Comparison of ENCODE assay signal across 24 cellular contexts in the genomic region with DNA sequence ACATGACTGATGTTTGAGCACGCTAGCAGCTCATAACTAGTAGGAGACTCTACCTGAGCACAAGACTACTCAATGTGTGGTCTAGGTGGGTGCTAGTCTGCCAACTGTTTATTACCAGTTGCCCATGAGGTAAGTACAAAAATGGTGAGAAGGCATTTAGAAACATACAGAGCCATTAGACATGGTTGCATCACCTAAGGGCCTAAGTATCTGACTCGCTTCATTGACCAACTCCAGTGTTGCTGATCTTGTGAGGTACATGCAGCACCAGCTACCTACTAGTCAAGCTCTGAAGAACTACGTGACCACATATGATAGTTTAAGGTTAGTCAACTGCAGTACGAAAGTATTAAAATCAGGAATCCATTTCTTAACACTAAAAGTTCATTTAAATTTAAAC. TPM values are rescaled to one million over a fixed set of nuclear protein-coding genes. Genes with fewer than 3 reads are reported as not detected.
A peak's percentile ranks its signal among the peaks of the same experiment; 100 is the strongest.
DNase-seq lines count a peak whose midpoint lies in the region; ATAC-seq and TF ChIP-seq lines count a peak whose summit lies in the region.
"Had no signal": no experiment of that assay in that cellular context is flagged by ENCODE, and none has a peak within 500 bp of the region (broad histone marks: within the 10 kb centered on the region; RNA-seq: fewer than 3 reads in every experiment).

No MANE protein-coding gene starts in this region.

- H3K4me1 Mint-ChIP-seq in Caco-2 (ENCODE audit: low read depth, unreplicated experiment), result peaks cover 35% of the 10 kb centered on the region
- H3K4me1 Mint-ChIP-seq in chondrocyte (ENCODE audit: low read depth), result peaks cover 70% of the 10 kb centered on the region
- H3K4me1 Mint-ChIP-seq: activated naive CD4-positive, alpha-beta T cell treated with anti-CD3 and anti-CD28 coated beads, Interleukin-2, amount 10 ng/mL, durations not matched to agents 7 days and 5 days; memory B cell; naive B cell had no signal

- peak overlapping the region; percentile 42 for H3K27ac Mint-ChIP-seq in Caco-2 (ENCODE audit: unreplicated experiment)
- peak overlapping the region; percentile 70 for H3K27ac Mint-ChIP-seq in chondrocyte (ENCODE audit: unreplicated experiment)
- H3K27ac Mint-ChIP-seq: activated naive CD4-positive, alpha-beta T cell treated with anti-CD3 and anti-CD28 coated beads, Interleukin-2, amount 10 ng/mL, durations not matched to agents 7 days and 5 days; activated T-cell treated with anti-CD3 and anti-CD28 coated beads, Interleukin-2, amount 50 U/mL, for 72 hours; memory B cell; naive B cell had no signal

- H3K9me3 Mint-ChIP-seq in Caco-2 (ENCODE audit: unreplicated experiment) (no peaks in the 10 kb centered on the region), chondrocyte (ENCODE audit: low read depth) (no peaks in the 10 kb centered on the region)
- H3K9me3 Mint-ChIP-seq: activated naive CD4-positive, alpha-beta T cell treated with anti-CD3 and anti-CD28 coated beads, Interleukin-2, amount 10 ng/mL, durations not matched to agents 7 days and 5 days; activated T-cell treated with anti-CD3 and anti-CD28 coated beads, Interleukin-2, amount 50 U/mL, for 72 hours; memory B cell had no signal

- H3K27me3 ChIP-seq in Caco-2 (replicated peaks; ENCODE audit: control insufficient read depth, insufficient read depth, low read length), result no peaks in the 10 kb centered on the region
- no peaks in the 10 kb centered on the region for H3K27me3 ChIP-seq in vagina
- H3K27me3 ChIP-seq: BLaER1, spleen, tibial nerve had no signal

- POLR2A ChIA-PET in Caco-2 (lab: Charles Lee), result no interaction called here

- H3K36me3 Mint-ChIP-seq in Caco-2 (ENCODE audit: insufficient read depth, unreplicated experiment) (peaks cover 20% of the 10 kb centered on the region), chondrocyte (ENCODE audit: low read depth) (no peaks in the 10 kb centered on the region)
- H3K36me3 Mint-ChIP-seq: activated naive CD4-positive, alpha-beta T cell treated with anti-CD3 and anti-CD28 coated beads, Interleukin-2, amount 10 ng/mL, durations not matched to agents 7 days and 5 days; memory B cell; naive B cell had no signal

- H3K4me1 ChIP-seq in Caco-2 (peaks cover 80% of the 10 kb centered on the region), vagina (peaks cover 37% of the 10 kb centered on the region)
- H3K4me1 ChIP-seq: BLaER1 had no signal

- no peak overlapping the region for H3K4me3 Mint-ChIP-seq in Caco-2 (ENCODE audit: unreplicated experiment)
- no peak overlapping the region for H3K4me3 Mint-ChIP-seq in chondrocyte (ENCODE audit: unreplicated experiment)
- H3K4me3 Mint-ChIP-seq: activated naive CD4-positive, alpha-beta T cell treated with anti-CD3 and anti-CD28 coated beads, Interleukin-2, amount 10 ng/mL, durations not matched to agents 7 days and 5 days; activated T-cell treated with anti-CD3 and anti-CD28 coated beads, Interleukin-2, amount 50 U/mL, for 72 hours; memory B cell; naive B cell had no signal

- no peak for TF ChIP-seq POLR2A in vagina (IDR thresholded peaks at IDR 0.05)

- no peak overlapping the region for H3K4me3 ChIP-seq in Caco-2 (ENCODE audit: low read depth, low read length)
- no peak overlapping the region for H3K4me3 ChIP-seq in vagina
- H3K4me3 ChIP-seq: BLaER1, K562, spleen, tibial nerve had no signal

- TF ChIP-seq CTCF in Caco-2 (IDR thresholded peaks at IDR 0.05; ENCODE audit: insufficient read depth in 1 of 2, low read depth in 1 of 2, low read length in 1 of 2, severe bottlenecking in 1 of 2, unreplicated experiment in 1 of 2) (no peak), chondrocyte (IDR thresholded peaks at IDR 0.05) (no peak), vagina (IDR thresholded peaks at IDR 0.05) (no peak)

- ATAC-seq in GM21526 (IDR thresholded peaks at IDR 0.05; ENCODE audit: low FRiP score, unreplicated experiment), result no peak
- no peak for ATAC-seq in HG02588 (IDR thresholded peaks at IDR 0.05; ENCODE audit: unreplicated experiment)
- ATAC-seq: activated T-cell treated with anti-CD3 and anti-CD28 coated beads, Interleukin-2, amount 50 U/mL, for 72 hours; K562; left cardiac atrium; stimulated activated naive CD8-positive, alpha-beta T cell treated with anti-CD3 and anti-CD28 coated beads, Interleukin-15, Interleukin-2, amounts not matched to agents 100 U/mL and 50 U/mL, for 24 hours had no signal

- DNase-seq in Caco-2 (no peak), M059J (ENCODE audit: low read depth) (peak; percentile 51), chondrocyte (ENCODE audit: low spot score) (no peak), kidney tubule cell (ENCODE audit: low spot score) (peak; percentile 42), vagina (ENCODE audit: extremely low spot score in 2 of 2) (no peak)
- DNase-seq in activated CD4-positive, alpha-beta T cell treated with anti-CD3 and anti-CD28 coated beads for 48 hours, result no peak
- DNase-seq: activated naive CD4-positive, alpha-beta T cell treated with anti-CD3 and anti-CD28 coated beads, Interleukin-2, amount 10 ng/mL, durations not matched to agents 7 days and 5 days; activated T-cell treated with anti-CD3 and anti-CD28 coated beads, Interleukin-2, amount 50 U/mL, for 72 hours; aorta; effector CD8-positive, alpha-beta T cell; left cardiac atrium; naive B cell; NCI-H1694; nucleus accumbens; Right ventricle myocardium superior; spleen; stimulated activated CD4-positive, alpha-beta T cell treated with anti-CD3 and anti-CD28 coated beads, Interleukin-4, amount 100 ng/mL, for 24 hours; stimulated activated naive CD8-positive, alpha-beta T cell treated with anti-CD3 and anti-CD28 coated beads, Interleukin-15, Interleukin-2, amounts not matched to agents 100 U/mL and 50 U/mL, for 24 hours had no signal

- no peak overlapping the region for H3K27ac ChIP-seq in vagina
- H3K27ac ChIP-seq: BLaER1, spleen, tibial nerve had no signal

- BruUV-seq in Caco-2 (replicated peaks; lab: Mats Ljungman, UMichigan), result no TSS peak

- H3K27me3 Mint-ChIP-seq in Caco-2 (ENCODE audit: insufficient read depth, unreplicated experiment) (no peaks in the 10 kb centered on the region), chondrocyte (ENCODE audit: low read depth) (no peaks in the 10 kb centered on the region)
- H3K27me3 Mint-ChIP-seq: activated naive CD4-positive, alpha-beta T cell treated with anti-CD3 and anti-CD28 coated beads, Interleukin-2, amount 10 ng/mL, durations not matched to agents 7 days and 5 days; memory B cell had no signal

- CTCF ChIA-PET in Caco-2 (lab: Charles Lee), result interaction anchor here (1.4 kb wide), 1 partner anchor 40 kb away, joined by 4 read pairs; the partner anchor contains the start of gene APBB2

- no peaks in the 10 kb centered on the region; the same call in 1 of the 2 replicates for H3K9me3 ChIP-seq in Caco-2
- no peaks in the 10 kb centered on the region for H3K9me3 ChIP-seq in vagina
- H3K9me3 ChIP-seq: spleen, tibial nerve had no signal

- intact Hi-C loops in Caco-2 (cut with micrococcal nuclease; ENCODE audit: unreplicated experiment) (loop anchor here (2.0 kb wide), 1 partner anchor 14 kb away; no protein-coding TSS in a partner anchor), vagina (cut with DNase I) (no loop called here)

- H3K36me3 ChIP-seq in Caco-2 (ENCODE audit: control insufficient read depth, insufficient read depth, low read length), result no peaks in the 10 kb centered on the region
- H3K36me3 ChIP-seq in vagina, result no peaks in the 10 kb centered on the region
- H3K36me3 ChIP-seq: BLaER1, spleen, tibial nerve had no signal

RNA-seq across cellular contexts. Expression of gene APBB2, which starts 39.9 kb away (rescaled TPM):
- total RNA-seq in Caco-2 (2022) (80.7 and 88.6 TPM in 2 replicates), chondrocyte (111 to 192 TPM (median 119 TPM) in 3 replicates), vagina (68.8 TPM)
- total RNA-seq in M059J (2014; rRNA removed; shearing (Covaris generic)), result 44.7 and 81.9 TPM in 2 replicates

Comparison
In these comparisons a context has a peak if more than half of its experiments do, and no peak if none do; other contexts are left out.
1. DNase-seq: peak in M059J (single experiment) and kidney tubule cell (single experiment); none in Caco-2 (0 of 2), chondrocyte (single experiment), activated CD4-positive, alpha-beta T cell treated with anti-CD3 and anti-CD28 coated beads for 48 hours (single experiment) and vagina (0 of 2).